Comparison of ENCODE assay signal across 16 cellular contexts in genomic region chr1:6111571-6111970, GRCh38.
DNase-seq lines count a peak whose midpoint lies in the region; ATAC-seq and TF ChIP-seq lines count a peak whose summit lies in the region.
"Had no signal": no experiment of that assay in that cellular context is flagged by ENCODE, and none has a peak within 500 bp of the region (broad histone marks: within the 10 kb centered on the region; RNA-seq: fewer than 3 reads in every experiment).

No MANE protein-coding gene starts in this region.

- no peaks in the 10 kb centered on the region for H3K27me3 ChIP-seq in Karpas-422 (ENCODE audit: low read length)
- H3K27me3 ChIP-seq: upper lobe of left lung had no signal

- H3K9me2 ChIP-seq in Karpas-422 (replicated peaks; ENCODE audit: insufficient read depth, low read length): no peaks in the 10 kb centered on the region

- DNase-seq in COLO668 (lab: John Stamatoyannopoulos, UW; ENCODE audit: unreplicated experiment): peak; percentile 79
- DNase-seq in GOT3 (lab: John Stamatoyannopoulos, UW): peak; percentile 7
- DNase-seq in NCI-H2171 treated with DMSO at 0.1 percent for 48 hours (lab: John Stamatoyannopoulos, UW): peak; percentile 99
- peak; percentile 7 for DNase-seq in WTC11 (ENCODE audit: low spot score)
- DNase-seq in stimulated activated naive CD8-positive, alpha-beta T cell treated with anti-CD3 and anti-CD28 coated beads, Interleukin-15, Interleukin-2, amounts not matched to agents 100 U/mL and 50 U/mL, for 24 hours: no peak
- DNase-seq in NCI-H526 treated with DMSO at 0.1 percent for 48 hours (lab: John Stamatoyannopoulos, UW): no peak
- no peak for DNase-seq in omental fat pad (ENCODE audit: low spot score)
- no peak for DNase-seq in Karpas-422
- DNase-seq: islet precursor cell; MM.1S; stimulated activated CD4-positive, alpha-beta T cell treated with anti-CD3 and anti-CD28 coated beads, Interleukin-2, amount 100 ng/mL, for 24 hours; T-cell had no signal

- no peak overlapping the region for H3K27ac Mint-ChIP-seq in WTC11
- H3K27ac Mint-ChIP-seq: B cell, progenitor cell of endocrine pancreas, T-cell had no signal

- no peak for TF ChIP-seq CTCF in WTC11 (IDR thresholded peaks at IDR 0.05)
- TF ChIP-seq CTCF in omental fat pad (IDR thresholded peaks at IDR 0.05): no peak

- no peak overlapping the region for H3K4me3 ChIP-seq in Karpas-422 (ENCODE audit: low read length)
- H3K4me3 ChIP-seq: upper lobe of left lung had no signal

- no peak overlapping the region for H3K4me2 ChIP-seq in Karpas-422 (ENCODE audit: low read depth, low read length, poor library complexity, severe bottlenecking)

- H3K27me3 Mint-ChIP-seq in WTC11 (ENCODE audit: low read depth): no peaks in the 10 kb centered on the region; the same call in none of the 2 replicates

- no peak overlapping the region for H3K9ac ChIP-seq in Karpas-422 (ENCODE audit: low read length)

- no peak overlapping the region for H3K27ac ChIP-seq in Karpas-422 (ENCODE audit: low read length)
- H3K27ac ChIP-seq: epithelial cell of prostate, upper lobe of left lung had no signal

- ATAC-seq in WTC11: no peak
- ATAC-seq in stimulated activated naive CD8-positive, alpha-beta T cell treated with anti-CD3 and anti-CD28 coated beads, Interleukin-15, Interleukin-2, amounts not matched to agents 100 U/mL and 50 U/mL, for 24 hours: no peak
- ATAC-seq in omental fat pad (ENCODE audit: low FRiP score): no peak
- ATAC-seq: T-cell had no signal

- H3K4me1 Mint-ChIP-seq in WTC11: no peaks in the 10 kb centered on the region
- H3K4me1 Mint-ChIP-seq: B cell had no signal

- H3K79me2 ChIP-seq in Karpas-422 (ENCODE audit: low read length): no peaks in the 10 kb centered on the region

- POLR2A ChIA-PET in WTC11 (lab: Charles Lee): no interaction called here

- H2AFZ ChIP-seq in Karpas-422 (ENCODE audit: low read length): no peak overlapping the region

- no peak overlapping the region for H3K4me3 Mint-ChIP-seq in WTC11
- H3K4me3 Mint-ChIP-seq: B cell, T-cell had no signal

- no peaks in the 10 kb centered on the region for H3K36me3 ChIP-seq in Karpas-422 (ENCODE audit: insufficient read depth, low read length)
- H3K36me3 ChIP-seq: upper lobe of left lung had no signal

- CTCF ChIA-PET in WTC11 (lab: Charles Lee): interaction anchor here (0.7 to 1.6 kb wide), 6 partner anchors 28 to 336 kb away, joined by 3 to 5 read pairs (median 3); no protein-coding TSS in a partner anchor

- H3K36me3 Mint-ChIP-seq in WTC11: no peaks in the 10 kb centered on the region
- H3K36me3 Mint-ChIP-seq: T-cell had no signal

- H4K20me1 ChIP-seq in Karpas-422 (ENCODE audit: insufficient read depth, low read depth, low read length): no peaks in the 10 kb centered on the region

- peaks cover 21% of the 10 kb centered on the region for H3K9me3 Mint-ChIP-seq in WTC11

- H3K4me1 ChIP-seq in Karpas-422 (ENCODE audit: low read length): no peaks in the 10 kb centered on the region
- H3K4me1 ChIP-seq: upper lobe of left lung had no signal

- H3K9me3 ChIP-seq in Karpas-422 (ENCODE audit: low read length): no peaks in the 10 kb centered on the region

TF ChIP-seq in WTC11, 78 proteins besides CTCF, POLR2A, EP300 and RAD21:
- TF ChIP-seq TEAD4 (CRISPR knock-in tag; IDR thresholded peaks at IDR 0.05): no peak
- no peak for TF ChIP-seq CREB1 (CRISPR knock-in tag; IDR thresholded peaks at IDR 0.05)
- no peak for TF ChIP-seq ARID4B (CRISPR knock-in tag; IDR thresholded peaks at IDR 0.05; ENCODE audit: borderline replicate concordance)
- TF ChIP-seq ATF2 (CRISPR knock-in tag; IDR thresholded peaks at IDR 0.05; ENCODE audit: borderline replicate concordance, low read depth): no peak
- no peak for TF ChIP-seq ZNF219 (CRISPR knock-in tag; IDR thresholded peaks at IDR 0.05; ENCODE audit: borderline replicate concordance)

Comparison
In these comparisons a context has a peak if more than half of its experiments do, and no peak if none do; other contexts are left out.
1. DNase-seq: peak in COLO668 (single experiment), GOT3 (single experiment), NCI-H2171 treated with DMSO at 0.1 percent for 48 hours (single experiment) and WTC11 (single experiment); none in stimulated activated naive CD8-positive, alpha-beta T cell treated with anti-CD3 and anti-CD28 coated beads, Interleukin-15, Interleukin-2, amounts not matched to agents 100 U/mL and 50 U/mL, for 24 hours (single experiment), NCI-H526 treated with DMSO at 0.1 percent for 48 hours (single experiment), omental fat pad (single experiment) and Karpas-422 (single experiment).